ENCODE assay signal across 30 cellular contexts in the genomic region with DNA sequence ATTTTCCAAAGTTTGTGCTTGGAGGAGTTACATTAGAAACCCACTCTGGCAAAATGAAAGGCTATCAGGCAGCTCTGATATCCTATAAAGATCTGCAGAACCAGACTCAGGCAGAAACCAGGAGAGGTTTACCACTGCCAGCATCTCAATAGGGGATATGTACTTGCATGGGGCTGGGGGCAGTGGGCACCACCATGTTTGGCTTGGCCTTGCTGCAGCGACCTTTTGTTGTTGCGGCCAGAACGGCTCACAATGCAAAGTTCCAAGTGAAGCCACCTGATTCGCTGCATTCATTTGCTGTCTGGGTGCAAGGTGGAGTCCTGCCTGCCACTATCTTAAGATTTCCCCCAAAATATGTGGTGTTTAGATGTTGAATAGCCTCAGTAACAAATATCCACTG.
"Had no signal": no experiment of that assay in that cellular context is flagged by ENCODE, and none has a peak within 500 bp of the region (broad histone marks: within the 10 kb centered on the region; RNA-seq: fewer than 3 reads in every experiment).

No MANE protein-coding gene starts in this region.

- H3K9me3 Mint-ChIP-seq: natural killer cell; stimulated activated effector memory CD8-positive, alpha-beta T cell treated with anti-CD3 and anti-CD28 coated beads, Interleukin-12 subunit alpha, Interleukin-12 subunit beta, amount 100 ng/mL, for 72 hours had no signal

- DNase-seq: naive thymus-derived CD4-positive, alpha-beta T cell; natural killer cell; occipital lobe; ovary; posterior cingulate gyrus; psoas muscle; right cardiac atrium; right lobe of liver; sigmoid colon; small intestine; spleen; stimulated activated CD4-positive, alpha-beta T cell treated with anti-CD3 and anti-CD28 coated beads, Interleukin-15, amount 100 ng/mL, for 24 hours; stimulated activated CD4-positive, alpha-beta T cell treated with anti-CD3 and anti-CD28 coated beads, Interleukin-2, amount 100 ng/mL, for 24 hours; stimulated activated CD4-positive, alpha-beta T cell treated with anti-CD3 and anti-CD28 coated beads, Interleukin-2, amount 100 ng/mL, for 48 hours; stimulated activated CD4-positive, alpha-beta T cell treated with anti-CD3 and anti-CD28 coated beads, Interleukin-4, amount 100 ng/mL, for 24 hours; stimulated activated naive B cell treated with anti-CD40 and anti-IgM and Interleukin-4, amounts not matched to agents 10 μg/mL and 1 μg/mL and 100 μg/mL, for 72 hours; stimulated activated naive CD4-positive, alpha-beta T cell treated with Interleukin-2 at 50 U/mL for 16 hours; stomach; thyroid gland; upper lobe of right lung; uterus had no signal

- H3K27ac ChIP-seq: neural progenitor cell, ovary, parathyroid adenoma, psoas muscle, right lobe of liver, spleen, stomach, thoracic aorta, thyroid gland, tibial nerve, upper lobe of right lung had no signal

- H3K27ac Mint-ChIP-seq: naive thymus-derived CD4-positive, alpha-beta T cell; natural killer cell; nephron; neural progenitor cell; progenitor cell of endocrine pancreas; stimulated activated effector memory CD8-positive, alpha-beta T cell treated with anti-CD3 and anti-CD28 coated beads, Interleukin-12 subunit alpha, Interleukin-12 subunit beta, amount 100 ng/mL, for 72 hours; stimulated activated naive B cell treated with anti-CD40 and anti-IgM and Interleukin-4, amounts not matched to agents 10 μg/mL and 1 μg/mL and 100 μg/mL, for 72 hours; stimulated activated naive CD8-positive, alpha-beta T cell treated with anti-CD3 and anti-CD28 coated beads, Interleukin-15, Interleukin-2, amounts not matched to agents 100 ng/mL and 50 ng/mL, for 24 hours; type B pancreatic cell had no signal

- H3K9ac ChIP-seq: neural progenitor cell, parathyroid adenoma had no signal

- H3K36me3 Mint-ChIP-seq: natural killer cell; neural progenitor cell; stimulated activated effector memory CD8-positive, alpha-beta T cell treated with anti-CD3 and anti-CD28 coated beads, Interleukin-12 subunit alpha, Interleukin-12 subunit beta, amount 100 ng/mL, for 72 hours; stimulated activated naive B cell treated with anti-CD40 and anti-IgM and Interleukin-4, amounts not matched to agents 10 μg/mL and 1 μg/mL and 100 μg/mL, for 72 hours; type B pancreatic cell had no signal

- H3K4me2 ChIP-seq: neural progenitor cell had no signal

- H3K36me3 ChIP-seq: neural progenitor cell, ovary, right lobe of liver, sigmoid colon, spleen, stomach, thoracic aorta, thyroid gland, tibial nerve, upper lobe of right lung, uterus had no signal

- ATAC-seq: naive thymus-derived CD4-positive, alpha-beta T cell; natural killer cell; psoas muscle; right cardiac atrium; right lobe of liver; stimulated activated effector memory CD8-positive, alpha-beta T cell treated with anti-CD3 and anti-CD28 coated beads, Interleukin-12 subunit alpha, Interleukin-12 subunit beta, amount 100 ng/mL, for 72 hours; stimulated activated naive B cell treated with anti-CD40 and anti-IgM and Interleukin-4, amounts not matched to agents 10 μg/mL and 1 μg/mL and 100 μg/mL, for 72 hours; upper lobe of right lung had no signal

- H3K4me3 ChIP-seq: neural progenitor cell, ovary, psoas muscle, right lobe of liver, sigmoid colon, spleen, stomach, thoracic aorta, thyroid gland, tibial nerve, upper lobe of right lung, uterus had no signal

- H3K4me1 ChIP-seq: neural progenitor cell, parathyroid adenoma, right lobe of liver, spleen, upper lobe of right lung had no signal

- H3K27me3 ChIP-seq: neural progenitor cell, ovary, right lobe of liver, sigmoid colon, thyroid gland, tibial nerve, upper lobe of right lung, uterus had no signal

- H3K4me3 Mint-ChIP-seq: naive thymus-derived CD4-positive, alpha-beta T cell; natural killer cell; nephron; neural progenitor cell; stimulated activated effector memory CD8-positive, alpha-beta T cell treated with anti-CD3 and anti-CD28 coated beads, Interleukin-12 subunit alpha, Interleukin-12 subunit beta, amount 100 ng/mL, for 72 hours; stimulated activated naive B cell treated with anti-CD40 and anti-IgM and Interleukin-4, amounts not matched to agents 10 μg/mL and 1 μg/mL and 100 μg/mL, for 72 hours; stimulated activated naive CD8-positive, alpha-beta T cell treated with anti-CD3 and anti-CD28 coated beads, Interleukin-15, Interleukin-2, amounts not matched to agents 100 ng/mL and 50 ng/mL, for 24 hours; type B pancreatic cell had no signal

- H2AFZ ChIP-seq: neural progenitor cell, parathyroid adenoma had no signal

- H3K4me1 Mint-ChIP-seq: naive thymus-derived CD4-positive, alpha-beta T cell; natural killer cell; stimulated activated effector memory CD8-positive, alpha-beta T cell treated with anti-CD3 and anti-CD28 coated beads, Interleukin-12 subunit alpha, Interleukin-12 subunit beta, amount 100 ng/mL, for 72 hours had no signal

- H3K79me2 ChIP-seq: parathyroid adenoma had no signal

- H3K9me3 ChIP-seq: ovary, psoas muscle, right lobe of liver, sigmoid colon, thoracic aorta, thyroid gland, upper lobe of right lung, uterus had no signal
